In the genomic region with DNA sequence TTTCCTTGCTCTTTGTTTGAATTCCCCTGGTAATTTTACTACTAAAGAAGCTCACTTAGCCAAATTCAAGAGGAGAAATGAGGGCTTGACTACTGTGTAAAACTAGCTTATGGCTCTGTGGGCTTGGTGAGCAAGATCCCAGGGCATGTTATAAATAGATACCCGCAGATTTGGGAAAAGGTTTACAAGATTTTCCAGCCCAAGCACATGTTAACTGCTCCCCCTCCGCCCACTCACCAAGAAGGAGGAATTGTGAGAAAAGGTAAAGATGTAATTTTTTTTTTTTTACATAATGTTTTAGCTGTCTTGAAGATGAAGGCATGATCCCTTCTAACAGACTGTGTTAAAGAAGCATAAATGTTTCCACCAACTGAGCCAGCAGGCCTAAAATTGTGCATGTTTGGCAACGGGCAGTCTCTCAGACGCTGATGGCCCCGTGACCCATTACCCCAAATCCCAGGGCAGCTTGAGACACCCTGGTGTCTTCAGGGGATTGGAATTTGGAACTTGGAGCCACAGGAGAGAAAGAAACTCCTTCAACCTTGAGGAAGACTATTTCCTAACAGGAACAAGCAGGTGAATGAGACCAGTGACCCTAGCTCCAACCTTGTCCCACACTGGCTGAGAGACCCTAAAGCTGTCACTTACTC, we compare ENCODE assay signal across 28 cellular contexts.
"Had no signal": no experiment of that assay in that cellular context is flagged by ENCODE, and none has a peak within 500 bp of the region (broad histone marks: within the 10 kb centered on the region; RNA-seq: fewer than 3 reads in every experiment).

No MANE protein-coding gene starts in this region.

- H3K4me3 ChIP-seq: adrenal gland, hepatocyte, left lung, pancreas, sigmoid colon, spleen, tibial nerve had no signal

- ATAC-seq: activated T-cell treated with anti-CD3 and anti-CD28 coated beads, Interleukin-2, amount 50 U/mL, for 4 hours; left lung; natural killer cell; pancreas; SK-N-SH treated with all-trans-retinoic acid at 6 μM for 48 hours; stimulated activated naive CD8-positive, alpha-beta T cell treated with anti-CD3 and anti-CD28 coated beads, Interleukin-15, Interleukin-2, amounts not matched to agents 100 U/mL and 50 U/mL, for 24 hours had no signal

- H2AFZ ChIP-seq: hepatocyte had no signal

- H3K4me1 Mint-ChIP-seq: natural killer cell had no signal

- H3K27ac Mint-ChIP-seq: activated naive CD8-positive, alpha-beta T cell; activated T-helper 2 cell treated with anti-CD3 and anti-CD28 coated beads, Interferon-gamma antibody, Interleukin-2, Interleukin-4, amounts not matched to agents 10 μg/mL and 5 μg/mL and 100 μg/mL, durations not matched to agents 14 hours and 24 hours and 36 hours; dendritic cell treated with granulocyte-macrophage colony-stimulating factor and Interleukin-4, amounts not matched to agents 40 ng/mL and 50 ng/mL, for 4 days; natural killer cell had no signal

- H3K36me3 ChIP-seq: adrenal gland, left lung, neutrophil, pancreas, sigmoid colon, spleen, tibial nerve, WERI-Rb-1 had no signal

- H3K9me3 ChIP-seq: adrenal gland, left lung, neutrophil, pancreas, sigmoid colon, spleen, tibial nerve had no signal

- H3K4me3 Mint-ChIP-seq: activated naive CD8-positive, alpha-beta T cell; activated T-cell treated with anti-CD3 and anti-CD28 coated beads, Interleukin-2, amount 50 U/mL, for 4 hours; dendritic cell treated with granulocyte-macrophage colony-stimulating factor and Interleukin-4, amounts not matched to agents 40 ng/mL and 50 ng/mL, for 4 days; natural killer cell had no signal

- DNase-seq: activated CD8-positive, alpha-beta memory T cell treated with anti-CD3 and anti-CD28 coated beads, Interleukin-2, amount 50 U/mL, for 48 hours; activated naive CD4-positive, alpha-beta T cell; activated T-cell treated with anti-CD3 and anti-CD28 coated beads, Interleukin-2, amount 50 U/mL, for 4 hours; adrenal gland; effector memory CD4-positive, alpha-beta T cell; foreskin melanocyte; glutamatergic neuron; kidney glomerular epithelial cell; left lung; mammary epithelial cell; midbrain; natural killer cell; pancreas; sigmoid colon; spleen; stimulated activated CD4-positive, alpha-beta T cell treated with anti-CD3 and anti-CD28 coated beads, Interleukin-4, amount 100 ng/mL, for 1 hour; stimulated activated naive CD8-positive, alpha-beta T cell treated with anti-CD3 and anti-CD28 coated beads, Interleukin-15, Interleukin-2, amounts not matched to agents 100 U/mL and 50 U/mL, for 24 hours; WERI-Rb-1 had no signal

- H3K27ac ChIP-seq: adrenal gland, hepatocyte, left lung, neutrophil, pancreas, sigmoid colon, spleen, tibial nerve, WERI-Rb-1 had no signal

- H3K27me3 ChIP-seq: adrenal gland, hepatocyte, left lung, pancreas, sigmoid colon, tibial nerve had no signal

- H3K4me2 ChIP-seq: hepatocyte had no signal

- H3K4me1 ChIP-seq: adrenal gland, left lung, pancreas, spleen had no signal

- H3K79me2 ChIP-seq: hepatocyte had no signal

- H3K9me3 Mint-ChIP-seq: activated T-cell treated with anti-CD3 and anti-CD28 coated beads, Interleukin-2, amount 50 U/mL, for 4 hours; activated T-helper 2 cell treated with anti-CD3 and anti-CD28 coated beads, Interferon-gamma antibody, Interleukin-2, Interleukin-4, amounts not matched to agents 10 μg/mL and 5 μg/mL and 100 μg/mL, durations not matched to agents 14 hours and 24 hours and 36 hours; dendritic cell treated with granulocyte-macrophage colony-stimulating factor and Interleukin-4, amounts not matched to agents 40 ng/mL and 50 ng/mL, for 4 days; natural killer cell had no signal

- FAIRE-seq: bronchial epithelial cell, pancreas, TTC549, urothelium cell line had no signal

- H3K36me3 Mint-ChIP-seq: activated naive CD8-positive, alpha-beta T cell; natural killer cell had no signal
